ENCODE assay signal across 21 cellular contexts in the genomic region with DNA sequence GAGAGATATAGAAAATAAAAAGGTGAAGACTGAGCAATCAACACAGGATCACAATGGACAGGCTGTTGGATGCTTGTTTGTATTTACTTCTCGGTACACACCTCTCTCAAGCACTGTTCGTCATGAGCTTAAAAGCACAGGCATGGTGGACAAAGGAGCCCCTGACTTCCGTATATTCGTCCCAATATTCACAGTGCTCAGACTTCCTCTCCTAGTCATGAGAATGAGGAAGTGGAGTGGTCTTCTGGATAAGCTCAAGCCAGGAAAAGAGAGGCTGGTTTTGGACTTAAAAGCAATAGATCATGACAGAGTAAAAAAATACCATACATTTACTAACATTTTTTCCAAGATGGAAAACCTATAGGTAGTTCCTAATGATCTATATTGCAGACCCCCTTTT.
"Had no signal": no experiment of that assay in that cellular context is flagged by ENCODE, and none has a peak within 500 bp of the region (broad histone marks: within the 10 kb centered on the region; RNA-seq: fewer than 3 reads in every experiment).

No MANE protein-coding gene starts in this region.

- H3K36me3 Mint-ChIP-seq: activated CD4-positive, alpha-beta memory T cell treated with anti-CD3 and anti-CD28 coated beads for 36 hours; activated CD8-positive, alpha-beta memory T cell treated with anti-CD3 and anti-CD28 coated beads, Interleukin-2, amount 10 ng/mL, durations not matched to agents 7 days and 5 days; activated naive CD4-positive, alpha-beta T cell treated with anti-CD3 and anti-CD28 coated beads, Interleukin-2, amount 50 U/mL, for 24 hours had no signal

- H3K27ac ChIP-seq: adrenal gland, dorsolateral prefrontal cortex, parathyroid adenoma, tibial artery, vagina had no signal

- H3K4me1 ChIP-seq: adrenal gland, parathyroid adenoma, tibial artery, vagina had no signal

- H3K4me1 Mint-ChIP-seq: activated CD4-positive, alpha-beta T cell treated with anti-CD3 and anti-CD28 coated beads for 36 hours; activated CD8-positive, alpha-beta memory T cell treated with anti-CD3 and anti-CD28 coated beads, Interleukin-2, amount 10 ng/mL, durations not matched to agents 7 days and 5 days; activated naive CD4-positive, alpha-beta T cell treated with anti-CD3 and anti-CD28 coated beads, Interleukin-2, amount 50 U/mL, for 24 hours; endodermal cell; immature natural killer cell had no signal

- H3K4me3 ChIP-seq: adrenal gland, dorsolateral prefrontal cortex, heart left ventricle, lung, skin epidermis, tibial artery, vagina had no signal

- H3K9me3 Mint-ChIP-seq: activated naive CD4-positive, alpha-beta T cell treated with anti-CD3 and anti-CD28 coated beads, Interleukin-2, amount 50 U/mL, for 24 hours; endodermal cell; immature natural killer cell had no signal

- H3K9me3 ChIP-seq: adrenal gland, heart left ventricle, tibial artery, vagina had no signal

- H3K27me3 Mint-ChIP-seq: activated CD4-positive, alpha-beta memory T cell treated with anti-CD3 and anti-CD28 coated beads for 36 hours; activated CD4-positive, alpha-beta T cell treated with anti-CD3 and anti-CD28 coated beads for 36 hours; activated CD8-positive, alpha-beta memory T cell treated with anti-CD3 and anti-CD28 coated beads, Interleukin-2, amount 10 ng/mL, durations not matched to agents 7 days and 5 days had no signal

- H3K4me3 Mint-ChIP-seq: activated CD4-positive, alpha-beta memory T cell treated with anti-CD3 and anti-CD28 coated beads for 36 hours; activated CD4-positive, alpha-beta T cell treated with anti-CD3 and anti-CD28 coated beads for 36 hours; activated CD8-positive, alpha-beta memory T cell treated with anti-CD3 and anti-CD28 coated beads, Interleukin-2, amount 10 ng/mL, durations not matched to agents 7 days and 5 days; activated naive CD4-positive, alpha-beta T cell treated with anti-CD3 and anti-CD28 coated beads, Interleukin-2, amount 50 U/mL, for 24 hours; endodermal cell; immature natural killer cell had no signal

- H3K27me3 ChIP-seq: adrenal gland, heart left ventricle, tibial artery, vagina had no signal

- H3K36me3 ChIP-seq: adrenal gland, heart left ventricle, tibial artery, vagina had no signal

- H3K27ac Mint-ChIP-seq: activated CD4-positive, alpha-beta memory T cell treated with anti-CD3 and anti-CD28 coated beads for 36 hours; activated CD4-positive, alpha-beta T cell treated with anti-CD3 and anti-CD28 coated beads for 36 hours; activated CD8-positive, alpha-beta memory T cell treated with anti-CD3 and anti-CD28 coated beads, Interleukin-2, amount 10 ng/mL, durations not matched to agents 7 days and 5 days; activated naive CD4-positive, alpha-beta T cell treated with anti-CD3 and anti-CD28 coated beads, Interleukin-2, amount 50 U/mL, for 24 hours; activated T-helper 2 cell treated with anti-CD3 and anti-CD28 coated beads, Interferon-gamma antibody, Interleukin-2, Interleukin-4, amounts not matched to agents 10 μg/mL and 5 μg/mL and 100 μg/mL, durations not matched to agents 14 hours and 24 hours and 36 hours; endodermal cell; immature natural killer cell had no signal

- DNase-seq: activated CD4-positive, alpha-beta memory T cell treated with anti-CD3 and anti-CD28 coated beads for 36 hours; activated CD4-positive, alpha-beta T cell treated with anti-CD3 and anti-CD28 coated beads for 36 hours; activated CD8-positive, alpha-beta memory T cell treated with anti-CD3 and anti-CD28 coated beads, Interleukin-2, amount 10 ng/mL, durations not matched to agents 7 days and 5 days; activated T-cell treated with anti-CD3 and anti-CD28 coated beads, Interleukin-2, amount 50 U/mL, for 1 hour; adrenal gland; dorsolateral prefrontal cortex; endodermal cell; heart left ventricle; immature natural killer cell; left cardiac atrium; stimulated activated CD4-positive, alpha-beta T cell treated with anti-CD3 and anti-CD28 coated beads, Interleukin-15, amount 100 ng/mL, for 24 hours; stimulated activated CD4-positive, alpha-beta T cell treated with anti-CD3 and anti-CD28 coated beads, Interleukin-4, amount 100 ng/mL, for 1 hour; stimulated activated naive CD4-positive, alpha-beta T cell; T-helper 9 cell; tibial artery had no signal

- ATAC-seq: activated CD4-positive, alpha-beta T cell treated with anti-CD3 and anti-CD28 coated beads for 36 hours; activated CD8-positive, alpha-beta memory T cell treated with anti-CD3 and anti-CD28 coated beads, Interleukin-2, amount 10 ng/mL, durations not matched to agents 7 days and 5 days had no signal
